18 cellular contexts compared by ENCODE assay signal in the genomic region with DNA sequence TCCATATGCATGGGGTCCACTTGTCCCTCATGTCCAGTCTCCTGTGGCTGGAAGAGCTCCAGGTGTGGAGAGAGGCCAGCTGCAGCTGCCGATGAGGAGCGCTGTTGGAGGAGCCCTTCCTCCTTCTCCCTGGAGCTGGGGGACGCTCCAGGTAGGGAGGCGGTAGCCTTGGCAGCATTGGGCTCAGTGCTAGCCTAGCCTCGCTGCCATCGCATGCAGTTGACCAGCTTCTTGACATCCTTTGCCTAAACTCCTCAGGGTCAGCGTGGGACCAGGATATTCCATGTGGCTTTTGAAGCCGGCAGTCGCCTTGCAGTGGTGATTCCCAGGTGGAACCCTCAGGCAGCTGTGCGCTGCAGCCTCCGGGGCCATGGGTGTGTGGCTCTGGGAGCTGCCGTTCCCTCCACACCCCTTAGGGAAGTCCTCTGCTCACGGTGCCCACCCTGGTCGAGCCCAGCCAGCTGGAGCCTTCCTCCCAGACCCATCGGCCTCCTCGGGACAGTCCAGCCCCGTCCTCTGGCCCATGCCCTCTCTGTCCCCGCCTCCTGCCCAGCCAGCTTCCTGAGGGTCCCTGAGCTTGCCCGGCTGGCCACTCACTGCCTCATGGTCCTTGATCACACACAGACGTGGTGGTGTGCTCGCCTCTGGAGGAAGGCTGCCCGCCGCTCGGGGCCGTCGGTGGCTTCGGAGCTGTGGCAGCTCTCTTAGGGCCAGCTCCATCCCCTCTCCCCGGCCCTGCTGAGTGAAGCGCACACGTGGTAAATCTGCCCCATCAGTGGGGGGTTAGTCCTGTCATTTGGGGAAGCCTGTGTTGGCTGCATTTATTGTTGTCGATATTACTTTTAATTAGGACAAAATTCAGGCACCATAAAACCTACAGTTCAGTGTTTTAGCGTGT. TPM values are rescaled to one million over a fixed set of nuclear protein-coding genes. Genes with fewer than 3 reads are reported as not detected.
DNase-seq lines count a peak whose midpoint lies in the region; ATAC-seq and TF ChIP-seq lines count a peak whose summit lies in the region.
"Had no signal": no experiment of that assay in that cellular context is flagged by ENCODE, and none has a peak within 500 bp of the region (broad histone marks: within the 10 kb centered on the region; RNA-seq: fewer than 3 reads in every experiment).

No MANE protein-coding gene starts in this region.

- no peak for DNase-seq in Karpas-422
- peak; percentile 52 for DNase-seq in iPS-NIHi11 (ENCODE audit: low spot score)
- peak; percentile 52 for DNase-seq in sigmoid colon
- no peak for DNase-seq in SJCRH30
- DNase-seq: CD4-positive, alpha-beta memory T cell; DMS79 treated with DMSO at 0.1 percent for 48 hours; GDM1; NCI-H1436; NCI-H2029 treated with DMSO at 0.1 percent for 48 hours; NCI-H2227 treated with DMSO at 0.1 percent for 48 hours; OCI-M1 had no signal

- H3K4me3 ChIP-seq in BLaER1 treated with 17β-estradiol and CSF1 and Interleukin-3, amounts not matched to agents 10 nM and 100 nM: no peak overlapping the region
- H3K4me3 ChIP-seq in Karpas-422 (ENCODE audit: low read length) (no peak overlapping the region), sigmoid colon (no peak overlapping the region), SJCRH30 (no peak overlapping the region)
- H3K4me3 ChIP-seq: A549 had no signal

- H3K27ac ChIP-seq in BLaER1 treated with 17β-estradiol and CSF1 and Interleukin-3, amounts not matched to agents 10 nM and 100 nM: peak overlapping the region in 4 of 11 experiments; percentile 0 to 56 (median 22); a peak in 4 of 22 replicates
- H3K27ac ChIP-seq in Karpas-422 (ENCODE audit: low read length): peak overlapping the region; percentile 89; the same call in 1 of the 2 replicates
- peak overlapping the region in 1 of 4 donors; percentile 67 for H3K27ac ChIP-seq in sigmoid colon
- no peak overlapping the region for H3K27ac ChIP-seq in SJCRH30
- H3K27ac ChIP-seq: A549, RWPE1 had no signal

- H3K9ac ChIP-seq in BLaER1 treated with 17β-estradiol and CSF1 and Interleukin-3, amounts not matched to agents 10 nM and 100 nM: no peak overlapping the region
- H3K9ac ChIP-seq in Karpas-422 (ENCODE audit: low read length): no peak overlapping the region

- 92 to 94% methylated on average over 32 of the region's 32 CpGs for WGBS in sigmoid colon, 2 donors

- H3K36me3 ChIP-seq in BLaER1 treated with 17β-estradiol and CSF1 and Interleukin-3, amounts not matched to agents 10 nM and 100 nM: peaks cover 0 to 12% (median 0%) of the 10 kb centered on the region in 11 experiments; a peak in 2 of 22 replicates
- H3K36me3 ChIP-seq in Karpas-422 (ENCODE audit: insufficient read depth, low read length): no peaks in the 10 kb centered on the region; the same call in 1 of the 2 replicates
- no peaks in the 10 kb centered on the region for H3K36me3 ChIP-seq in sigmoid colon
- no peaks in the 10 kb centered on the region for H3K36me3 ChIP-seq in SJCRH30

- H2AFZ ChIP-seq in Karpas-422 (ENCODE audit: low read length): no peak overlapping the region

- peaks cover 80 to 96% (median 84%) of the 10 kb centered on the region in 11 experiments for H4K20me1 ChIP-seq in BLaER1 treated with 17β-estradiol and CSF1 and Interleukin-3, amounts not matched to agents 10 nM and 100 nM
- no peaks in the 10 kb centered on the region for H4K20me1 ChIP-seq in Karpas-422 (ENCODE audit: insufficient read depth, low read depth, low read length)

- H3K9me2 ChIP-seq in Karpas-422 (replicated peaks; ENCODE audit: insufficient read depth, low read length): no peaks in the 10 kb centered on the region

- no peaks in the 10 kb centered on the region for H3K79me2 ChIP-seq in Karpas-422 (ENCODE audit: low read length)

- TF ChIP-seq POLR2A in sigmoid colon (IDR thresholded peaks at IDR 0.05): no peak

- ATAC-seq in HG02840 (IDR thresholded peaks at IDR 0.05; ENCODE audit: low FRiP score, unreplicated experiment) (no peak), GM21528 (IDR thresholded peaks at IDR 0.05; ENCODE audit: low FRiP score, unreplicated experiment) (no peak), GM21526 (IDR thresholded peaks at IDR 0.05; ENCODE audit: low FRiP score, unreplicated experiment) (no peak)
- ATAC-seq: A549, HCT116 had no signal

- peaks cover 0 to 66% (median 5%) of the 10 kb centered on the region in 11 experiments; a peak in 11 of 22 replicates for H3K27me3 ChIP-seq in BLaER1 treated with 17β-estradiol and CSF1 and Interleukin-3, amounts not matched to agents 10 nM and 100 nM
- H3K27me3 ChIP-seq in Karpas-422 (ENCODE audit: low read length) (no peaks in the 10 kb centered on the region), sigmoid colon (no peaks in the 10 kb centered on the region), SJCRH30 (no peaks in the 10 kb centered on the region)

- peaks cover 55 to 100% (median 97%) of the 10 kb centered on the region in 10 experiments for H3K4me1 ChIP-seq in BLaER1 treated with 17β-estradiol and CSF1 and Interleukin-3, amounts not matched to agents 10 nM and 100 nM
- H3K4me1 ChIP-seq in Karpas-422 (ENCODE audit: low read length) (peaks cover 83% of the 10 kb centered on the region), sigmoid colon (peaks cover 0 to 78% (median 71%) of the 10 kb centered on the region in 4 donors), SJCRH30 (no peaks in the 10 kb centered on the region; the same call in 1 of the 2 replicates)
- H3K4me1 ChIP-seq: A549 had no signal

- intact Hi-C loops in sigmoid colon (cut with DNase I): no loop called here

- TF ChIP-seq EP300 in sigmoid colon (IDR thresholded peaks at IDR 0.05): no peak

- no peak for TF ChIP-seq CTCF in sigmoid colon (IDR thresholded peaks at IDR 0.05)

- no peaks in the 10 kb centered on the region for H3K9me3 ChIP-seq in BLaER1 treated with 17β-estradiol and CSF1 and Interleukin-3, amounts not matched to agents 10 nM and 100 nM (replicated peaks in 1 of 11)
- no peaks in the 10 kb centered on the region for H3K9me3 ChIP-seq in Karpas-422 (ENCODE audit: low read length)
- no peaks in the 10 kb centered on the region for H3K9me3 ChIP-seq in sigmoid colon
- H3K9me3 ChIP-seq in SJCRH30 (replicated peaks): no peaks in the 10 kb centered on the region
- H3K9me3 ChIP-seq: A549 had no signal

- H3K4me2 ChIP-seq in BLaER1 treated with 17β-estradiol and CSF1 and Interleukin-3, amounts not matched to agents 10 nM and 100 nM: peak overlapping the region in 9 of 11 experiments; percentile 82 to 98 (median 91); a peak in 19 of 22 replicates
- no peak overlapping the region for H3K4me2 ChIP-seq in Karpas-422 (ENCODE audit: low read depth, low read length, poor library complexity, severe bottlenecking)
- H3K4me2 ChIP-seq: A549 had no signal

RNA-seq across cellular contexts. Expression of a gene that starts 21.2 kb away (rescaled TPM):
- 9.1 and 11.8 TPM in 2 replicates for total RNA-seq in Karpas-422 (2014; rRNA removed; shearing (Covaris generic); ENCODE audit: low replicate concordance)
- 100 to 1,000 TPM; 100 to 132 (median 112) TPM for total RNA-seq in sigmoid colon
- polyA plus RNA-seq in sigmoid colon: 10 to 100 TPM; 17.6 to 21.0 (median 20.3) TPM
- total RNA-seq in SJCRH30 (2014; rRNA removed; shearing (Covaris generic)): 18.9 and 22.4 TPM in 2 replicates

Comparison
In these comparisons a context has a peak if more than half of its experiments do, and no peak if none do; other contexts are left out.
1. DNase-seq: peak in iPS-NIHi11 (single experiment) and sigmoid colon (single experiment); none in Karpas-422 (single experiment) and SJCRH30 (0 of 2).